Comparison of ENCODE assay signal across 14 cellular contexts in genomic region chr14:33570717-33571058, GRCh38.
"Had no signal": no experiment of that assay in that cellular context is flagged by ENCODE, and none has a peak within 500 bp of the region (broad histone marks: within the 10 kb centered on the region; RNA-seq: fewer than 3 reads in every experiment).

No MANE protein-coding gene starts in this region.

- H3K36me3 ChIP-seq: gastrocnemius medialis, heart left ventricle, ovary, sigmoid colon, spleen had no signal

- DNase-seq: activated CD4-positive, alpha-beta T cell treated with anti-CD3 and anti-CD28 coated beads, Interleukin-2, amount 10 ng/mL, durations not matched to agents 7 days and 5 days; activated CD8-positive, alpha-beta memory T cell treated with anti-CD3 and anti-CD28 coated beads, Interleukin-2, amount 50 U/mL, for 48 hours; activated gamma-delta T cell treated with Interleukin-2 at 50 U/mL for 16 hours; amniotic stem cell; effector CD4-positive, alpha-beta T cell; gastrocnemius medialis; heart left ventricle; immature natural killer cell; midbrain; sigmoid colon; spleen; stimulated activated naive CD8-positive, alpha-beta T cell treated with anti-CD3 and anti-CD28 coated beads, Interleukin-15, amount 100 ng/mL, for 72 hours had no signal

- H3K9me3 ChIP-seq: gastrocnemius medialis, heart left ventricle, ovary, sigmoid colon, spleen had no signal

- H3K4me3 ChIP-seq: gastrocnemius medialis, heart left ventricle, lung, ovary, sigmoid colon, spleen had no signal

- H3K27me3 ChIP-seq: gastrocnemius medialis, heart left ventricle, ovary, sigmoid colon, spleen had no signal

- H3K27ac ChIP-seq: gastrocnemius medialis, heart left ventricle, sigmoid colon, spleen had no signal
